ENCODE assay signal across 8 cellular contexts in genomic region chr10:22003111-22003963, GRCh38. TPM values are rescaled to one million over a fixed set of nuclear protein-coding genes. Genes with fewer than 3 reads are reported as not detected.
A peak's percentile ranks its signal among the peaks of the same experiment; 100 is the strongest.
DNase-seq lines count a peak whose midpoint lies in the region; ATAC-seq and TF ChIP-seq lines count a peak whose summit lies in the region.

A gene with protein sequence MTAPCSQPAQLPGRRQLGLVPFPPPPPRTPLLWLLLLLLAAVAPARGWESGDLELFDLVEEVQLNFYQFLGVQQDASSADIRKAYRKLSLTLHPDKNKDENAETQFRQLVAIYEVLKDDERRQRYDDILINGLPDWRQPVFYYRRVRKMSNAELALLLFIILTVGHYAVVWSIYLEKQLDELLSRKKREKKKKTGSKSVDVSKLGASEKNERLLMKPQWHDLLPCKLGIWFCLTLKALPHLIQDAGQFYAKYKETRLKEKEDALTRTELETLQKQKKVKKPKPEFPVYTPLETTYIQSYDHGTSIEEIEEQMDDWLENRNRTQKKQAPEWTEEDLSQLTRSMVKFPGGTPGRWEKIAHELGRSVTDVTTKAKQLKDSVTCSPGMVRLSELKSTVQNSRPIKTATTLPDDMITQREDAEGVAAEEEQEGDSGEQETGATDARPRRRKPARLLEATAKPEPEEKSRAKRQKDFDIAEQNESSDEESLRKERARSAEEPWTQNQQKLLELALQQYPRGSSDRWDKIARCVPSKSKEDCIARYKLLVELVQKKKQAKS (minus strand): TSS chr10:22003730. CDS start chr10:22003434, 296 bp downstream.

- H3K9ac ChIP-seq in liver (ENCODE audit: low read depth in 1 of 2, low read length in 2 of 2) = peak within 1 kb of the TSS; percentile 86 to 94

- no peaks in the 10 kb centered on the region for H3K36me3 ChIP-seq in CD4-positive, CD25-positive, alpha-beta regulatory T cell (ENCODE audit: control insufficient read depth, insufficient read depth, low read length)
- H3K36me3 ChIP-seq in liver (ENCODE audit: control insufficient read depth in 4 of 4, insufficient read depth in 3 of 4, low read depth in 1 of 4, low read length in 3 of 4) = no peaks in the 10 kb centered on the region

- peaks cover 6% of the 10 kb centered on the region for H3K27me3 ChIP-seq in CD4-positive, CD25-positive, alpha-beta regulatory T cell (ENCODE audit: control insufficient read depth, insufficient read depth, low read length)
- H3K27me3 ChIP-seq in liver (ENCODE audit: control insufficient read depth in 4 of 4, insufficient read depth in 4 of 4, low read length in 3 of 4) = no peaks in the 10 kb centered on the region

- TF ChIP-seq CTCF in liver (IDR thresholded peaks at IDR 0.05; ENCODE audit: low read depth, low read length, missing input control) = no peak

- H3K27ac ChIP-seq in CD4-positive, CD25-positive, alpha-beta regulatory T cell (ENCODE audit: insufficient read depth, low read length, poor library complexity, severe bottlenecking) = peak within 1 kb of the TSS; percentile 88
- peak within 1 kb of the TSS; percentile 97 to 98 for H3K27ac ChIP-seq in liver (ENCODE audit: low read depth in 1 of 2, low read length in 2 of 2)

- peak in 1 of 2 donors; percentile 6 for TF ChIP-seq RAD21 in liver (IDR thresholded peaks at IDR 0.05)

- WGBS in liver = under 1% methylated on average over 88 of the region's 88 CpGs

- ATAC-seq in CD4-positive, CD25-positive, alpha-beta regulatory T cell (ENCODE audit: low read depth in 2 of 2) = peak; percentile 96 to 97
- ATAC-seq in GM19438 (IDR thresholded peaks at IDR 0.05; ENCODE audit: low read depth, unreplicated experiment) (peak; percentile 91), HG03575 (IDR thresholded peaks at IDR 0.05; ENCODE audit: extremely low read depth, insufficient number of reproducible peaks, low FRiP score, unreplicated experiment) (peak; percentile 95)

- H3K9me3 ChIP-seq in CD4-positive, CD25-positive, alpha-beta regulatory T cell (ENCODE audit: control insufficient read depth in 2 of 2, low read length in 2 of 2) = no peaks in the 10 kb centered on the region
- H3K9me3 ChIP-seq in liver (ENCODE audit: control insufficient read depth in 4 of 4, low read length in 3 of 4) = no peaks in the 10 kb centered on the region

- H3K36me3 Mint-ChIP-seq in CD4-positive, CD25-positive, alpha-beta regulatory T cell = no peaks in the 10 kb centered on the region

- peak within 1 kb of the TSS; percentile 98 for H3K4me3 ChIP-seq in CD4-positive, CD25-positive, alpha-beta regulatory T cell (ENCODE audit: low read depth, low read length)
- H3K4me3 ChIP-seq in liver (ENCODE audit: low read depth in 1 of 3, low read length in 3 of 3) = peak within 1 kb of the TSS; percentile 74 to 98 (median 97)

- peaks cover 0 to 4% (median 0%) of the 10 kb centered on the region in 7 donors for H3K9me3 Mint-ChIP-seq in CD4-positive, CD25-positive, alpha-beta regulatory T cell

- DNase-seq in CD4-positive, CD25-positive, alpha-beta regulatory T cell = peak; percentile 96 to 97 (median 96)
- DNase-seq in NCI-H82 (lab: John Stamatoyannopoulos, UW) = peak; percentile 99
- DNase-seq in activated CD4-positive, alpha-beta T cell treated with anti-CD3 and anti-CD28 coated beads, Interleukin-2, amount 50 U/mL, for 48 hours = peak; percentile 100
- peak; percentile 89 to 96 for DNase-seq in dermis microvascular lymphatic vessel endothelial cell (ENCODE audit: low read depth in 2 of 2)
- DNase-seq in stimulated activated CD4-positive, alpha-beta T cell treated with anti-CD3 and anti-CD28 coated beads, Interleukin-4, amount 100 ng/mL, for 24 hours = peak; percentile 99

- H3K4me3 Mint-ChIP-seq in CD4-positive, CD25-positive, alpha-beta regulatory T cell = peak within 1 kb of the TSS; percentile 87 to 93 (median 92)

- H3K4me1 ChIP-seq in CD4-positive, CD25-positive, alpha-beta regulatory T cell (ENCODE audit: control insufficient read depth, insufficient read depth, low read length, poor library complexity, severe bottlenecking) = peaks cover 18% of the 10 kb centered on the region
- H3K4me1 ChIP-seq in liver (ENCODE audit: control insufficient read depth in 4 of 4, insufficient read depth in 4 of 4, low read length in 3 of 4) = peaks cover 0 to 18% (median 5%) of the 10 kb centered on the region in 4 donors

- peaks cover 11% of the 10 kb centered on the region for H3K27me3 Mint-ChIP-seq in CD4-positive, CD25-positive, alpha-beta regulatory T cell

- H3K4me1 Mint-ChIP-seq in CD4-positive, CD25-positive, alpha-beta regulatory T cell = peaks cover 24 to 39% (median 28%) of the 10 kb centered on the region in 4 donors

- H3K27ac Mint-ChIP-seq in CD4-positive, CD25-positive, alpha-beta regulatory T cell = peak within 1 kb of the TSS; percentile 91 to 94 (median 93)

TF ChIP-seq in liver, 16 proteins besides CTCF, POLR2A, EP300 and RAD21:
- TF ChIP-seq JUND (IDR thresholded peaks at IDR 0.05) = no peak
- TF ChIP-seq FOXA1 (IDR thresholded peaks at IDR 0.05) = no peak
- TF ChIP-seq ATF3 (IDR thresholded peaks at IDR 0.05) = no peak
- TF ChIP-seq TAF1 (conservative IDR thresholded peaks at IDR 0.05) = no peak
- TF ChIP-seq RXRA (IDR thresholded peaks at IDR 0.05) = peak in 1 of 2 donors; percentile 12
- TF ChIP-seq REST (IDR thresholded peaks at IDR 0.05) = peak; percentile 46
- TF ChIP-seq GABPA (IDR thresholded peaks at IDR 0.05 in 1 of 2, conservative IDR thresholded peaks at IDR 0.05 in 1 of 2) = peak; percentile 46 to 83
- peak; percentile 52 for TF ChIP-seq YY1 (IDR thresholded peaks at IDR 0.05)
- TF ChIP-seq ZBTB33 (IDR thresholded peaks at IDR 0.05) = no peak
- TF ChIP-seq NR2F2 (IDR thresholded peaks at IDR 0.05) = no peak
- TF ChIP-seq, protein P1, sequence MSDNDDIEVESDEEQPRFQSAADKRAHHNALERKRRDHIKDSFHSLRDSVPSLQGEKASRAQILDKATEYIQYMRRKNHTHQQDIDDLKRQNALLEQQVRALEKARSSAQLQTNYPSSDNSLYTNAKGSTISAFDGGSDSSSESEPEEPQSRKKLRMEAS (IDR thresholded peaks at IDR 0.05) = peak; percentile 41
- peak; percentile 68 for TF ChIP-seq SP1 (IDR thresholded peaks at IDR 0.05)

RNA-seq across cellular contexts. Expression of the gene that starts here (rescaled TPM):
- 23.2 TPM for total RNA-seq in CD4-positive, CD25-positive, alpha-beta regulatory T cell
- 10 to 100 TPM; 12.9 to 27.5 (median 18.8) TPM for polyA plus RNA-seq in CD4-positive, CD25-positive, alpha-beta regulatory T cell
- total RNA-seq in dermis microvascular lymphatic vessel endothelial cell (19.0 and 33.9 TPM in 2 replicates), liver (10 to 100 TPM; 27.7 to 37.3 TPM)
- polyA plus RNA-seq in liver = 10 to 100 TPM; 21.2 to 48.1 TPM

Comparison
In these comparisons a context has a peak if more than half of its experiments do, and no peak if none do; other contexts are left out.
1. Peak in every context shown above with its lines: DNase-seq, ATAC-seq, H3K4me3 ChIP-seq and H3K27ac ChIP-seq.